Comparison of ENCODE assay signal across 21 cellular contexts in the genomic region with DNA sequence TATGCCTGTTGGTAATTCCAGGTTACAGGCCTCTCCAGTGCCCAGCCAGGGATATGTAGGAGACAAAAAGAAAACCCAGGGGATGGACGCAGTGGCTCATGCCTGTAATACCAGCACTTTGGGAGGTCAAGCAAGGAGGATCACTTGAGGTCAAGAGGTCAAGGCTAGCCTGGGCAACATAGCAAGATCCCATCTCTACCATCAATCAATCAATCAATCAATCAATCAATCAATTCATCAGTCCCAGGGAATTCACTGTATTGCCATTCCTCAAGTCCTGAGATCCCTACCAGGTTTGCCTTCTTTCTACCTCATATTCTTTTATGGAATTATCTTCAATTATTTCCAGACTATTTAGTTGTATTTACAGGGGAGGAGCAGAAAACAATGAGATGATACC.
A peak's percentile ranks its signal among the peaks of the same experiment; 100 is the strongest.
DNase-seq lines count a peak whose midpoint lies in the region; ATAC-seq, FAIRE-seq and TF ChIP-seq lines count a peak whose summit lies in the region.
"Had no signal": no experiment of that assay in that cellular context is flagged by ENCODE, and none has a peak within 500 bp of the region (broad histone marks: within the 10 kb centered on the region; RNA-seq: fewer than 3 reads in every experiment).

No MANE protein-coding gene starts in this region.

- CTCF ChIA-PET in HepG2 (lab: Yijun Ruan, JAX; ENCODE audit: low intra/inter-chr PET ratio, low total read pairs) (no interaction called here), GM12878 (lab: Yijun Ruan, JAX) (no interaction called here)

- ATAC-seq in HepG2 (no peak), right lobe of liver (no peak), GM12878 (no peak)
- ATAC-seq: A549 had no signal

- no peaks in the 10 kb centered on the region for H3K79me2 ChIP-seq in HepG2 (ENCODE audit: insufficient read depth, low read length)
- no peaks in the 10 kb centered on the region for H3K79me2 ChIP-seq in GM12878 (ENCODE audit: control insufficient read depth, insufficient read depth, low read length)

- no peaks in the 10 kb centered on the region for H3K27me3 Mint-ChIP-seq in neural crest cell (ENCODE audit: low read depth)
- H3K27me3 Mint-ChIP-seq: IgD-negative memory B cell had no signal

- H3K27ac ChIP-seq in HepG2 (ENCODE audit: extremely low read length, insufficient read depth, low read length), result no peak overlapping the region
- no peak overlapping the region for H3K27ac ChIP-seq in right lobe of liver
- no peak overlapping the region for H3K27ac ChIP-seq in GM12878 (ENCODE audit: control insufficient read depth, insufficient read depth)
- H3K27ac ChIP-seq: A549, C4-2B, PC-9, SJCRH30 had no signal

- RAD21 ChIA-PET in GM12878 (lab: Charles Lee; ENCODE audit: unreplicated experiment), result no interaction called here

- DNase-seq in HepG2 (ENCODE audit: low spot score) (no peak), right lobe of liver (no peak), GM12878 (ENCODE audit: low read depth, low spot score) (no peak), neural crest cell (ENCODE audit: low read depth, low spot score) (no peak), COLO668 (lab: John Stamatoyannopoulos, UW; ENCODE audit: unreplicated experiment) (no peak), SK-N-DZ (ENCODE audit: low spot score) (no peak), SKM-1 treated with dmso at 0.1 percent for 144 hours (lab: John Stamatoyannopoulos, UW; ENCODE audit: unreplicated experiment) (no peak)
- DNase-seq: DMS79 treated with DMSO at 0.1 percent for 48 hours, Kasumi-1, NCI-H1092, NCI-H1436 treated with DMSO at 0.1 percent for 48 hours, NCI-H2029, NCI-H345, NCI-H524 treated with DMSO at 0.1 percent for 48 hours, PC-9, SJCRH30 had no signal

- WGBS in HepG2 (ENCODE audit: low lambda C conversion rate), result 100% methylated on average over 1 of the region's 1 CpG
- WGBS in right lobe of liver (ENCODE audit: insufficient coverage, low coverage, low lambda C conversion rate, missing lambda C conversion rate), result 100% methylated on average over 1 of the region's 1 CpG
- 100% methylated on average over 1 of the region's 1 CpG for WGBS in GM12878 (ENCODE audit: insufficient coverage, insufficient replicate concordance, low lambda C conversion rate, missing lambda C conversion rate)

- SMC1A ChIA-PET in GM12878 (lab: Charles Lee; ENCODE audit: uncharacterized antibody, unreplicated experiment), result no interaction called here

- intact Hi-C loops in HepG2 (cut with micrococcal nuclease; ENCODE audit: unreplicated experiment) (no loop called here), right lobe of liver (cut with DNase I) (no loop called here), GM12878 (cut with micrococcal nuclease; ENCODE audit: unreplicated experiment) (no loop called here)

- H4K20me1 ChIP-seq in HepG2 (ENCODE audit: insufficient read depth, low read length) (no peaks in the 10 kb centered on the region), GM12878 (ENCODE audit: control insufficient read depth, insufficient read depth) (no peaks in the 10 kb centered on the region)

- no peak for TF ChIP-seq POLR2A in HepG2 (IDR thresholded peaks at IDR 0.05; ENCODE audit: insufficient read depth in 1 of 2, low read depth in 2 of 2, low read length in 2 of 2)
- no peak for TF ChIP-seq POLR2A in right lobe of liver (IDR thresholded peaks at IDR 0.05)
- TF ChIP-seq POLR2A in GM12878 (IDR thresholded peaks at IDR 0.05; ENCODE audit: low read depth, low read length), result no peak

- in situ Hi-C loops in HepG2 (cut with HindIII; ENCODE audit: extremely low pct_ligation_motif_present, low pct_unique_long_range_greater_than_20kb) (no loop called here), GM12878 (cut with MboI) (no loop called here)

- H3K27me3 ChIP-seq in HepG2 (ENCODE audit: control insufficient read depth in 1 of 2, insufficient read depth in 2 of 2, low read length in 2 of 2), result no peaks in the 10 kb centered on the region; a peak in 1 of 5 replicates
- no peaks in the 10 kb centered on the region for H3K27me3 ChIP-seq in right lobe of liver
- H3K27me3 ChIP-seq in GM12878 (replicated peaks in 1 of 2; ENCODE audit: control insufficient read depth in 2 of 2, insufficient read depth in 2 of 2, low read length in 1 of 2), result no peaks in the 10 kb centered on the region
- H3K27me3 ChIP-seq: SJCRH30 had no signal

- H3K4me1 ChIP-seq in HepG2 (ENCODE audit: insufficient read depth, low read length) (no peaks in the 10 kb centered on the region), right lobe of liver (no peaks in the 10 kb centered on the region), GM12878 (ENCODE audit: control insufficient read depth, insufficient read depth, low read length) (peaks cover 4% of the 10 kb centered on the region; the same call in 1 of the 2 replicates)
- H3K4me1 ChIP-seq: A549, SJCRH30 had no signal

- H3K36me3 ChIP-seq in HepG2 (replicated peaks in 1 of 2; ENCODE audit: control insufficient read depth in 1 of 2, insufficient read depth in 2 of 2, low read length in 2 of 2), result peaks cover 4 to 18% of the 10 kb centered on the region in 2 experiments; a peak in 4 of 5 replicates
- peaks cover 0 to 6% (median 0%) of the 10 kb centered on the region in 4 donors for H3K36me3 ChIP-seq in right lobe of liver
- peaks cover 2 to 4% of the 10 kb centered on the region in 2 experiments; a peak in 1 of 4 replicates for H3K36me3 ChIP-seq in GM12878 (ENCODE audit: control insufficient read depth in 2 of 2, insufficient read depth in 2 of 2, low read length in 1 of 2)

- no peak for TF ChIP-seq EP300 in HepG2 (IDR thresholded peaks at IDR 0.05; ENCODE audit: low read depth in 2 of 2, low read length in 2 of 2)
- TF ChIP-seq EP300 in HepG2 (CRISPR knock-in tag; IDR thresholded peaks at IDR 0.05; ENCODE audit: borderline replicate concordance), result no peak
- TF ChIP-seq EP300 in GM12878 (IDR thresholded peaks at IDR 0.05; ENCODE audit: borderline replicate concordance in 1 of 2, control insufficient read depth in 1 of 2, low read depth in 2 of 2, low read length in 2 of 2), result no peak

- no peak overlapping the region for H3K4me3 ChIP-seq in HepG2 (replicated peaks in 1 of 3; ENCODE audit: insufficient read depth in 1 of 3, low read depth in 2 of 3, low read length in 3 of 3)
- no peak overlapping the region for H3K4me3 ChIP-seq in right lobe of liver
- H3K4me3 ChIP-seq in GM12878, result no peak overlapping the region
- H3K4me3 ChIP-seq: A549, PC-9, SJCRH30 had no signal

- H3K4me2 ChIP-seq in HepG2 (ENCODE audit: low read depth, low read length) (no peak overlapping the region), GM12878 (ENCODE audit: control insufficient read depth, insufficient read depth) (no peak overlapping the region)
- H3K4me2 ChIP-seq: A549, PC-9 had no signal

- peak overlapping the region; percentile 45 for H3K4me3 Mint-ChIP-seq in neural crest cell

- H3K27ac Mint-ChIP-seq in neural crest cell (ENCODE audit: unreplicated experiment), result no peak overlapping the region

- no peak overlapping the region for H3K9ac ChIP-seq in HepG2 (ENCODE audit: insufficient read depth, low read depth, low read length)
- no peak overlapping the region for H3K9ac ChIP-seq in GM12878 (ENCODE audit: control insufficient read depth, insufficient read depth, low read length)

- TF ChIP-seq RAD21 in HepG2 (CRISPR knock-in tag; IDR thresholded peaks at IDR 0.05) (no peak), GM12878 (IDR thresholded peaks at IDR 0.05; ENCODE audit: insufficient read depth, low read depth, low read length) (no peak)

- peaks cover 32% of the 10 kb centered on the region for H3K36me3 Mint-ChIP-seq in neural crest cell (ENCODE audit: low read depth)

- H2AFZ ChIP-seq in HepG2 (ENCODE audit: low read length), result no peak overlapping the region
- no peak overlapping the region for H2AFZ ChIP-seq in GM12878 (ENCODE audit: control insufficient read depth, low read depth, low read length)
- H2AFZ ChIP-seq: PC-9 had no signal

- POLR2A ChIA-PET in HepG2 (lab: Yijun Ruan, JAX), result no interaction called here
- POLR2A ChIA-PET in GM12878 (lab: Charles Lee), result no interaction called here

- peaks cover 36% of the 10 kb centered on the region for H3K4me1 Mint-ChIP-seq in neural crest cell

- FAIRE-seq in HepG2 (lab: Jason Lieb, UNC) (no peak), GM12878 (lab: Jason Lieb, UNC) (no peak)
- FAIRE-seq: A549, H54, HTR-8/SVneo had no signal

- BruUV-seq in HepG2 (replicated peaks; lab: Mats Ljungman, UMichigan), result no TSS peak
- BruUV-seq in GM12878 (replicated peaks; lab: Mats Ljungman, UMichigan), result no TSS peak

- TF ChIP-seq CTCF in HepG2 (CRISPR knock-in tag; IDR thresholded peaks at IDR 0.05) (no peak), right lobe of liver (IDR thresholded peaks at IDR 0.05) (no peak), GM12878 (IDR thresholded peaks at IDR 0.05 in 2 of 3, conservative IDR thresholded peaks at IDR 0.05 in 1 of 3; ENCODE audit: control insufficient read depth in 2 of 3, extremely low read depth in 1 of 3, insufficient read depth in 1 of 3, low read depth in 3 of 3, low read length in 3 of 3) (no peak), neural crest cell (conservative IDR thresholded peaks at IDR 0.05) (no peak)

- H3K9me3 Mint-ChIP-seq in neural crest cell, result peaks cover 4% of the 10 kb centered on the region

- no peaks in the 10 kb centered on the region for H3K9me3 ChIP-seq in HepG2 (ENCODE audit: low read length)
- no peaks in the 10 kb centered on the region for H3K9me3 ChIP-seq in right lobe of liver
- H3K9me3 ChIP-seq in GM12878 (replicated peaks; ENCODE audit: control insufficient read depth, insufficient read depth, low read length), result no peaks in the 10 kb centered on the region
- H3K9me3 ChIP-seq: A549, SJCRH30 had no signal

TF ChIP-seq in HepG2, 621 proteins besides CTCF, POLR2A, EP300 and RAD21 (continues in another document):
- TF ChIP-seq TCF7L2 (IDR thresholded peaks at IDR 0.05; ENCODE audit: low read depth, low read length), result no peak

TF ChIP-seq in GM12878, 131 proteins besides CTCF, POLR2A, EP300 and RAD21 (continues in another document):
- no peak for TF ChIP-seq NR2C1 (IDR thresholded peaks at IDR 0.05)
- TF ChIP-seq KLF5 (IDR thresholded peaks at IDR 0.05; ENCODE audit: partially characterized antibody), result no peak
- no peak for TF ChIP-seq BACH1 (IDR thresholded peaks at IDR 0.05; ENCODE audit: borderline replicate concordance)
